8 cellular contexts compared by ENCODE assay signal in genomic region chr1:222815367-222815765, GRCh38. TPM values are rescaled to one million over a fixed set of nuclear protein-coding genes. Genes with fewer than 3 reads are reported as not detected.
DNase-seq lines count a peak whose midpoint lies in the region; ATAC-seq and TF ChIP-seq lines count a peak whose summit lies in the region.

No MANE protein-coding gene starts in this region.

- H3K4me1 ChIP-seq in A673 (ENCODE audit: insufficient read depth, low read length, poor library complexity, severe bottlenecking) (peaks cover 6% of the 10 kb centered on the region), muscle layer of duodenum (ENCODE audit: control insufficient read depth in 1 of 2, insufficient read depth in 2 of 2, low read length in 2 of 2) (peaks cover 0 to 21% of the 10 kb centered on the region in 2 donors)

- H3K36me3 ChIP-seq in A673 (ENCODE audit: insufficient read depth, low read length, poor library complexity, severe bottlenecking) (no peaks in the 10 kb centered on the region), H7 (replicated peaks; ENCODE audit: control insufficient read depth, insufficient read depth, low read length) (no peaks in the 10 kb centered on the region), WERI-Rb-1 (no peaks in the 10 kb centered on the region), muscle layer of duodenum (ENCODE audit: control insufficient read depth in 1 of 2, insufficient read depth in 2 of 2, low read length in 2 of 2) (peaks cover 0 to 8% of the 10 kb centered on the region in 2 donors)

- H3K27me3 ChIP-seq in A673 (replicated peaks; ENCODE audit: insufficient read depth, low read depth, low read length, poor library complexity) = no peaks in the 10 kb centered on the region
- H3K27me3 ChIP-seq in H7 (ENCODE audit: control insufficient read depth, insufficient read depth, low read length) = peaks cover 11% of the 10 kb centered on the region
- no peaks in the 10 kb centered on the region for H3K27me3 ChIP-seq in WERI-Rb-1 (ENCODE audit: insufficient read depth, low read depth, severe bottlenecking)
- no peaks in the 10 kb centered on the region for H3K27me3 ChIP-seq in muscle layer of duodenum (ENCODE audit: low read depth, low read length)

- BruUV-seq in A673 (replicated peaks; lab: Mats Ljungman, UMichigan) = TSS peak; percentile 50

- peak overlapping the region; percentile 26 for H3K27ac ChIP-seq in A673 (ENCODE audit: low read depth, low read length, poor library complexity, severe bottlenecking)
- H3K27ac ChIP-seq in WERI-Rb-1 = peak overlapping the region; percentile 76
- H3K27ac ChIP-seq in muscle layer of duodenum (ENCODE audit: low read length) = peak overlapping the region; percentile 85

- intact Hi-C loops in A673 (cut with micrococcal nuclease; ENCODE audit: unreplicated experiment) = no loop called here

- TF ChIP-seq CTCF in A673 (conservative IDR thresholded peaks at IDR 0.05; ENCODE audit: low read depth, low read length) (no peak), WERI-Rb-1 (IDR thresholded peaks at IDR 0.05; ENCODE audit: low read depth, low read length) (no peak)

- CTCF ChIA-PET in A673 (lab: Charles Lee) = no interaction called here

- H3K9me3 ChIP-seq in A673 (ENCODE audit: low read depth, low read length, poor library complexity, severe bottlenecking) = no peaks in the 10 kb centered on the region
- no peaks in the 10 kb centered on the region for H3K9me3 ChIP-seq in WERI-Rb-1 (ENCODE audit: severe bottlenecking)
- no peaks in the 10 kb centered on the region for H3K9me3 ChIP-seq in muscle layer of duodenum (ENCODE audit: control insufficient read depth in 1 of 2, low read length in 2 of 2)

- POLR2A ChIA-PET in A673 (lab: Charles Lee; ENCODE audit: low non-redundant PET) = no interaction called here

- DNase-seq in A673 (ENCODE audit: low spot score) (peak; percentile 52), H7 (no peak), WERI-Rb-1 (peak; percentile 33)
- DNase-seq in effector CD8-positive, alpha-beta T cell (lab: John Stamatoyannopoulos, UW) = peak; percentile 29
- peak; percentile 82 for DNase-seq in stimulated activated naive CD8-positive, alpha-beta T cell treated with anti-CD3 and anti-CD28 coated beads, Interleukin-15, Interleukin-2, amounts not matched to agents 100 U/mL and 50 U/mL, for 24 hours

- H3K4me3 ChIP-seq in A673 (ENCODE audit: low read depth, low read length, poor library complexity, severe bottlenecking) = peak overlapping the region; percentile 93
- H3K4me3 ChIP-seq in H7 (ENCODE audit: insufficient read depth, low read depth, low read length) = peak overlapping the region; percentile 93
- H3K4me3 ChIP-seq in WERI-Rb-1 (ENCODE audit: low read depth, low read length) = peak overlapping the region; percentile 81
- H3K4me3 ChIP-seq in muscle layer of duodenum (ENCODE audit: low read depth in 1 of 2, low read length in 2 of 2) = peak overlapping the region; percentile 78 to 91

- no peak for ATAC-seq in stimulated activated naive CD8-positive, alpha-beta T cell treated with anti-CD3 and anti-CD28 coated beads, Interleukin-15, Interleukin-2, amounts not matched to agents 100 U/mL and 50 U/mL, for 24 hours
- ATAC-seq in GM21423 (IDR thresholded peaks at IDR 0.05; ENCODE audit: unreplicated experiment) (no peak), HG02852 (IDR thresholded peaks at IDR 0.05; ENCODE audit: unreplicated experiment) (no peak)

RNA-seq across cellular contexts. Expression of gene DISP1, which starts 0.5 kb away (rescaled TPM):
- 1.4 TPM in 2 replicates for total RNA-seq in A673 (2021)
- total RNA-seq in H7 (2014; rRNA removed; shearing (Covaris generic)) = 4.0 and 4.8 TPM in 2 replicates

Comparison
In these comparisons a context has a peak if more than half of its experiments do, and no peak if none do; other contexts are left out.
1. H3K27ac ChIP-seq: peak in every context shown above with its lines; median percentile 85 in muscle layer of duodenum; 76 in WERI-Rb-1; 26 in A673.